9 cellular contexts compared by ENCODE assay signal in the genomic region with DNA sequence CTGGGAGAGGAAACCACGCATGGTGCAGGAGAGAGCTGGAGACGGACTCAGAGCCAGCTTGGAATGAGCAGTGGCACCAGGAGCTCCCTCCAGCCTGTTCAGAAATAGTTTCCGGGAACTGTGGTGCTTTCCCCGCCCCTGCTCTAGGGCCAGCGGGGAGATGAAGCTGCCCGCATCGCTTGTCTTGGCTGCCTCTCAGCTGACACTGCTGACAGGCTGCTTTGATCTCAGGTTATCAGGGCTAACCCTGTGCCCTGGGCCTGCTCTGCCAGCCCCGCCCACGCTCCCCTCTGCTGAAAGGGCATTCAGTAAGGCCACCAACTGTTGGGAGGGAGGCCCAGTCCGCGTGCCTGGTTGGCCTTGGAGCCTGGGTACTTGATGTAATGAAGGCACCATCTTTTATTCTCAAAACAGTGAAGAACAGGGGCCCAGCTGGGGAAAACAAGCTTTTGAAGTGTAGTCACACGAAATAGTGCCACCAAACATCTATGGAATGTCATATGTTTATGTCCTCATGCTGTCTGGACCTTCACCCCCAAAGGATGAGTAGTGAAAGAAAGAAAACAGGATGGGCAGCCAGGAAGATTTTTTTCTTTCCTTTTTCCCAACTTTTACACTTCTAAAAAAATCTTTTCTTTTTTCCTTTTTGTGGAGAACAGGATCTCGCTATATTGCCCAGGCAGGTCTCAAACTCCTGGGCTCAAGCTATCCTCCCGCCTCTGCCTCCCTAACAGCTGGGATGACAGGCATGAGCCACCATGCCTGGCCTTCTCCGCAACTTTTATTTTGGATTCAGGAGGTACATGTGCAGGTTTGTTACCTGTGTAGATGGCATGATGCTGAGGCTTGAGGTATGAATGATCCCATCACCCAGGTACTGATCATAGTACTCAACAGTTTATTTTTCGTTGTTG.
DNase-seq lines count a peak whose midpoint lies in the region; ATAC-seq and TF ChIP-seq lines count a peak whose summit lies in the region.
"Had no signal": no experiment of that assay in that cellular context is flagged by ENCODE, and none has a peak within 500 bp of the region (broad histone marks: within the 10 kb centered on the region; RNA-seq: fewer than 3 reads in every experiment).

No MANE protein-coding gene starts in this region.

- POLR2A ChIA-PET in HCT116 (lab: Charles Lee) = no interaction called here
- POLR2A ChIA-PET in activated CD8-positive, alpha-beta T cell treated with anti-CD3 and anti-CD28 coated beads, Interleukin-2, amount 10 ng/mL, durations not matched to agents 7 days and 5 days (lab: Charles Lee) = no interaction called here
- POLR2A ChIA-PET in PC-3 (lab: Charles Lee; ENCODE audit: unreplicated experiment) = no interaction called here
- POLR2A ChIA-PET in RWPE1 (lab: Yijun Ruan, JAX; ENCODE audit: low non-redundant PET) = no interaction called here

- no peak overlapping the region for H3K9ac ChIP-seq in HCT116 (ENCODE audit: low read length)
- H3K9ac ChIP-seq in PC-3 (ENCODE audit: low read length) = no peak overlapping the region

- ATAC-seq in HCT116 (peak; percentile 95), left lung (peak; percentile 38), HG03135 (IDR thresholded peaks at IDR 0.05; ENCODE audit: unreplicated experiment) (no peak), PC-3 (no peak)
- no peak for ATAC-seq in activated CD8-positive, alpha-beta T cell treated with anti-CD3 and anti-CD28 coated beads, Interleukin-2, amount 10 ng/mL, durations not matched to agents 7 days and 5 days
- ATAC-seq: activated CD4-positive, CD25-positive, alpha-beta regulatory T cell treated with anti-CD3 and anti-CD28 coated beads, Interleukin-2, amount 50 U/mL, for 24 hours had no signal

- no peaks in the 10 kb centered on the region for H3K4me1 Mint-ChIP-seq in activated CD8-positive, alpha-beta T cell treated with anti-CD3 and anti-CD28 coated beads, Interleukin-2, amount 10 ng/mL, durations not matched to agents 7 days and 5 days (ENCODE audit: low read depth)

- DNase-seq in HCT116 (ENCODE audit: low read depth, low spot score) = peak; percentile 58
- DNase-seq in choroid plexus epithelial cell (ENCODE audit: low read depth) = peak; percentile 32
- DNase-seq in left lung = peak in 1 of 2 donors; percentile 61
- peak; percentile 90 for DNase-seq in testis
- DNase-seq in activated CD8-positive, alpha-beta T cell treated with anti-CD3 and anti-CD28 coated beads, Interleukin-2, amount 10 ng/mL, durations not matched to agents 7 days and 5 days = no peak
- no peak for DNase-seq in PC-3
- DNase-seq in RWPE1 (ENCODE audit: low spot score) = no peak

- no peak overlapping the region for H3K4me3 Mint-ChIP-seq in activated CD8-positive, alpha-beta T cell treated with anti-CD3 and anti-CD28 coated beads, Interleukin-2, amount 10 ng/mL, durations not matched to agents 7 days and 5 days

- H3K4me2 ChIP-seq in HCT116 (ENCODE audit: low read length) = peak overlapping the region; percentile 60
- H3K4me2 ChIP-seq in PC-3 (ENCODE audit: low read length) = no peak overlapping the region

- intact Hi-C loops in HCT116 (cut with micrococcal nuclease) = no loop called here
- intact Hi-C loops in left lung (cut with DNase I) = no loop called here
- intact Hi-C loops in testis (cut with DNase I; ENCODE audit: low total_unique reads) = no loop called here
- intact Hi-C loops in PC-3 (cut with micrococcal nuclease) = no loop called here

- RAD21 ChIA-PET in HCT116 (lab: Charles Lee; ENCODE audit: low non-redundant PET in 1 of 2, low total read pairs in 2 of 2, uncharacterized antibody in 2 of 2, unreplicated experiment in 2 of 2) = interaction anchor here in 1 of 2 experiments (0.6 kb wide), 1 partner anchor 85 kb away, joined by 3 read pairs; no protein-coding TSS in a partner anchor

- no peak overlapping the region for H3K27ac Mint-ChIP-seq in activated CD8-positive, alpha-beta T cell treated with anti-CD3 and anti-CD28 coated beads, Interleukin-2, amount 10 ng/mL, durations not matched to agents 7 days and 5 days

- H3K36me3 ChIP-seq in HCT116 (ENCODE audit: control insufficient read depth in 1 of 2, insufficient read depth in 2 of 2, low read length in 2 of 2) (no peaks in the 10 kb centered on the region), left lung (no peaks in the 10 kb centered on the region), testis (ENCODE audit: low read depth, missing control alignments) (no peaks in the 10 kb centered on the region), PC-3 (ENCODE audit: low read depth, low read length) (no peaks in the 10 kb centered on the region)

- H3K9me2 ChIP-seq in HCT116 (ENCODE audit: insufficient read depth) = no peaks in the 10 kb centered on the region
- no peaks in the 10 kb centered on the region for H3K9me2 ChIP-seq in PC-3 (replicated peaks; ENCODE audit: low read length)

- no peaks in the 10 kb centered on the region for H3K36me3 Mint-ChIP-seq in activated CD8-positive, alpha-beta T cell treated with anti-CD3 and anti-CD28 coated beads, Interleukin-2, amount 10 ng/mL, durations not matched to agents 7 days and 5 days (ENCODE audit: low read depth)

- 50 to 51% methylated on average over 13 to 16 of the region's 16 CpGs for WGBS in testis, 2 donors

- H3K4me1 ChIP-seq in HCT116 (ENCODE audit: control insufficient read depth in 1 of 2, insufficient read depth in 2 of 2, low read length in 2 of 2) (peaks cover 18 to 20% of the 10 kb centered on the region in 2 experiments), left lung (no peaks in the 10 kb centered on the region), testis (no peaks in the 10 kb centered on the region), PC-3 (ENCODE audit: insufficient read depth, low read length) (0 out of 2 replicates have a peak, but pooled peaks cover 4% of the 10 kb centered on the region)

- BruUV-seq in HCT116 (replicated peaks; lab: Mats Ljungman, UMichigan) = no TSS peak
- BruUV-seq in PC-3 (replicated peaks; lab: Mats Ljungman, UMichigan) = no TSS peak

- no peak for TF ChIP-seq RAD21 in HCT116 (IDR thresholded peaks at IDR 0.05; ENCODE audit: low read depth)

- no peaks in the 10 kb centered on the region for H3K9me3 Mint-ChIP-seq in activated CD8-positive, alpha-beta T cell treated with anti-CD3 and anti-CD28 coated beads, Interleukin-2, amount 10 ng/mL, durations not matched to agents 7 days and 5 days (ENCODE audit: insufficient read depth)

- CTCF ChIA-PET in HCT116 (lab: Charles Lee) = interaction anchor here (1.0 to 1.4 kb wide), 2 partner anchors 10 to 116 kb away, joined by 3 read pairs; partner anchors contain the start of gene TBX3
- CTCF ChIA-PET in activated CD8-positive, alpha-beta T cell treated with anti-CD3 and anti-CD28 coated beads, Interleukin-2, amount 10 ng/mL, durations not matched to agents 7 days and 5 days (lab: Charles Lee) = no interaction called here
- CTCF ChIA-PET in PC-3 (lab: Charles Lee) = interaction anchor here (0.7 kb wide), 1 partner anchor 115 kb away, joined by 5 read pairs; no protein-coding TSS in a partner anchor
- CTCF ChIA-PET in RWPE1 (lab: Yijun Ruan, JAX) = no interaction called here

- no peaks in the 10 kb centered on the region for H4K20me1 ChIP-seq in HCT116 (ENCODE audit: insufficient read depth)
- H4K20me1 ChIP-seq in PC-3 (ENCODE audit: low read length) = no peaks in the 10 kb centered on the region

- H3K27ac ChIP-seq in HCT116 (ENCODE audit: low read depth, low read length) (no peak overlapping the region), left lung (no peak overlapping the region), testis (no peak overlapping the region), PC-3 (ENCODE audit: low read length) (no peak overlapping the region), RWPE1 (no peak overlapping the region)

- H3K27me3 Mint-ChIP-seq in activated CD8-positive, alpha-beta T cell treated with anti-CD3 and anti-CD28 coated beads, Interleukin-2, amount 10 ng/mL, durations not matched to agents 7 days and 5 days (ENCODE audit: low read depth) = no peaks in the 10 kb centered on the region

- H3K27me3 ChIP-seq in HCT116 (ENCODE audit: insufficient read depth, low read length) (peaks cover 4% of the 10 kb centered on the region; the same call in 1 of the 2 replicates), left lung (no peaks in the 10 kb centered on the region), testis (no peaks in the 10 kb centered on the region), PC-3 (ENCODE audit: low read length) (no peaks in the 10 kb centered on the region)

- H3K4me3 ChIP-seq in HCT116 (replicated peaks in 1 of 2; ENCODE audit: low read depth in 1 of 2, low read length in 2 of 2) (no peak overlapping the region), choroid plexus epithelial cell (ENCODE audit: low read depth, low read length) (no peak overlapping the region), left lung (no peak overlapping the region), testis (no peak overlapping the region), PC-3 (ENCODE audit: low read length) (no peak overlapping the region)

- H3K79me2 ChIP-seq in HCT116 (ENCODE audit: insufficient read depth, low read length) (no peaks in the 10 kb centered on the region), PC-3 (ENCODE audit: low read length) (no peaks in the 10 kb centered on the region)

- H2AFZ ChIP-seq in HCT116 (ENCODE audit: low read depth, low read length, poor library complexity, severe bottlenecking) (no peak overlapping the region), PC-3 (ENCODE audit: low read length) (no peak overlapping the region)

- H3F3A ChIP-seq in PC-3 (ENCODE audit: low read length, unreplicated experiment) = no peaks in the 10 kb centered on the region

- no peak for TF ChIP-seq POLR2A in HCT116 (IDR thresholded peaks at IDR 0.05; ENCODE audit: borderline replicate concordance, extremely low read depth, insufficient read depth, insufficient read length)
- TF ChIP-seq POLR2A in testis (IDR thresholded peaks at IDR 0.05) = no peak

- no peak for TF ChIP-seq CTCF in HCT116 (IDR thresholded peaks at IDR 0.05 in 2 of 3, conservative IDR thresholded peaks at IDR 0.05 in 1 of 3; ENCODE audit: borderline replicate concordance in 1 of 3, insufficient read depth in 1 of 3, low read depth in 2 of 3, low read length in 2 of 3)
- no peak for TF ChIP-seq CTCF in choroid plexus epithelial cell (conservative IDR thresholded peaks at IDR 0.05; ENCODE audit: low read depth, low read length)
- no peak for TF ChIP-seq CTCF in left lung (IDR thresholded peaks at IDR 0.05)
- no peak for TF ChIP-seq CTCF in testis (IDR thresholded peaks at IDR 0.05)
- TF ChIP-seq CTCF in PC-3 (conservative IDR thresholded peaks at IDR 0.05; ENCODE audit: low read depth, low read length) = no peak
- no peak for TF ChIP-seq CTCF in RWPE1 (conservative IDR thresholded peaks at IDR 0.05; ENCODE audit: low read depth)

- H3K9me3 ChIP-seq in HCT116 (ENCODE audit: control insufficient read depth in 1 of 2, insufficient read depth in 1 of 2, low read depth in 1 of 2, low read length in 2 of 2) (no peaks in the 10 kb centered on the region), left lung (no peaks in the 10 kb centered on the region), testis (no peaks in the 10 kb centered on the region), PC-3 (ENCODE audit: low read length) (no peaks in the 10 kb centered on the region)

TF ChIP-seq in HCT116, 20 proteins besides CTCF, POLR2A, EP300 and RAD21 (continues in another document):
- TF ChIP-seq, protein P1, sequence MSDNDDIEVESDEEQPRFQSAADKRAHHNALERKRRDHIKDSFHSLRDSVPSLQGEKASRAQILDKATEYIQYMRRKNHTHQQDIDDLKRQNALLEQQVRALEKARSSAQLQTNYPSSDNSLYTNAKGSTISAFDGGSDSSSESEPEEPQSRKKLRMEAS (IDR thresholded peaks at IDR 0.05) = peak; percentile 79

Comparison
In these comparisons a context has a peak if more than half of its experiments do, and no peak if none do; other contexts are left out.
1. ATAC-seq: peak in HCT116 (single experiment) and left lung (single experiment); none in activated CD8-positive, alpha-beta T cell treated with anti-CD3 and anti-CD28 coated beads, Interleukin-2, amount 10 ng/mL, durations not matched to agents 7 days and 5 days (single experiment), HG03135 (single experiment) and PC-3 (single experiment).
2. DNase-seq: peak in HCT116 (single experiment), choroid plexus epithelial cell (single experiment) and testis (single experiment); none in activated CD8-positive, alpha-beta T cell treated with anti-CD3 and anti-CD28 coated beads, Interleukin-2, amount 10 ng/mL, durations not matched to agents 7 days and 5 days (single experiment), PC-3 (single experiment) and RWPE1 (single experiment).
3. CTCF ChIA-PET loops: an anchor here in HCT116 (1.0 to 1.4 kb wide) and PC-3 (0.7 kb wide); none called in activated CD8-positive, alpha-beta T cell treated with anti-CD3 and anti-CD28 coated beads, Interleukin-2, amount 10 ng/mL, durations not matched to agents 7 days and 5 days and RWPE1.